21 cellular contexts compared by ENCODE assay signal in the genomic region with DNA sequence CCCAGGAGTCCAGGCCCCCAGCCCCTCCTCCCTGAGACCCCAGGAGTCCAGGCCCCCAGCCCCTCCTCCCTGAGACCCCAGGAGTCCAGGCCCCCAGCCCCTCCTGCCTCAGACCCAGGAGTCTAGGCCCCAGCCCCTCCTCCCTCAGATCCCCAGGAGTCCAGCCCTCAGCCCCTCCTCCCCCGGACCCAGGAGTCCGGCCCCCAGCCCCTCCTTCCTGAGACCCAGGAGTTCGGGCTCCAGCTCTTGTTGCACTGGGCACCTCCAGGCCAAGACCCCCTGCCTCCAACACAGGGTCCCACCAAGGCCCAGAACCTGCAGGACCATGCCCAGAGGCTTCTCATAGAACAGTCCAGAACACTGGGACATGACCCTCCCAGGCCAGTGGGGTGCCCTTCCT. TPM values are rescaled to one million over a fixed set of nuclear protein-coding genes. Genes with fewer than 3 reads are reported as not detected.
DNase-seq lines count a peak whose midpoint lies in the region; ATAC-seq and TF ChIP-seq lines count a peak whose summit lies in the region.
"Had no signal": no experiment of that assay in that cellular context is flagged by ENCODE, and none has a peak within 500 bp of the region (broad histone marks: within the 10 kb centered on the region; RNA-seq: fewer than 3 reads in every experiment).

No MANE protein-coding gene starts in this region.

- intact Hi-C loops in left ventricle myocardium superior (cut with micrococcal nuclease), result no loop called here
- intact Hi-C loops in CD4-positive, alpha-beta memory T cell (cut with micrococcal nuclease), result loop anchor here (5.0 to 10.0 kb wide), 2 partner anchors 162 to 275 kb away; partner anchors contain the start of genes OPA3, QPCTL and SNRPD2

- H3K27ac ChIP-seq in cardiac muscle cell, result peak overlapping the region; percentile 23
- peak overlapping the region; percentile 100 for H3K27ac ChIP-seq in RWPE1
- peak overlapping the region; percentile 100 for H3K27ac ChIP-seq in epithelial cell of prostate
- H3K27ac ChIP-seq in upper lobe of left lung, result peak overlapping the region in 3 of 4 donors; percentile 16 to 58 (median 44)
- no peak overlapping the region for H3K27ac ChIP-seq in CD4-positive, alpha-beta memory T cell (ENCODE audit: low read depth, low read length)
- H3K27ac ChIP-seq: ascending aorta, right lobe of liver, SJSA1 had no signal

- POLR2A ChIA-PET in RWPE1 (lab: Yijun Ruan, JAX; ENCODE audit: low non-redundant PET), result no interaction called here
- POLR2A ChIA-PET in CD4-positive, alpha-beta memory T cell (lab: Charles Lee; ENCODE audit: partially characterized antibody), result interaction anchor here (0.7 to 1.1 kb wide), 2 partner anchors 20 to 76 kb away, joined by 3 to 4 read pairs; no protein-coding TSS in a partner anchor

- no peak for TF ChIP-seq CTCF in cardiac muscle cell (IDR thresholded peaks at IDR 0.05; ENCODE audit: low read depth, low read length)
- TF ChIP-seq CTCF in RWPE1 (conservative IDR thresholded peaks at IDR 0.05; ENCODE audit: low read depth), result no peak
- no peak for TF ChIP-seq CTCF in upper lobe of left lung (IDR thresholded peaks at IDR 0.05)

- no peak for TF ChIP-seq POLR2A in upper lobe of left lung (IDR thresholded peaks at IDR 0.05)

- WGBS in upper lobe of left lung, 2 donors, result no CpG with 5 or more reads among the region's 3 CpGs

- no peaks in the 10 kb centered on the region for H3K27me3 ChIP-seq in cardiac muscle cell
- no peaks in the 10 kb centered on the region for H3K27me3 ChIP-seq in upper lobe of left lung
- no peaks in the 10 kb centered on the region for H3K27me3 ChIP-seq in CD4-positive, alpha-beta memory T cell (ENCODE audit: insufficient read depth, low read length)
- H3K27me3 ChIP-seq: ascending aorta, right lobe of liver, SJSA1 had no signal

- no peak overlapping the region for H3K27ac Mint-ChIP-seq in CD4-positive, alpha-beta memory T cell

- peaks cover 25 to 40% (median 33%) of the 10 kb centered on the region in 4 donors for H3K4me1 Mint-ChIP-seq in CD4-positive, alpha-beta memory T cell

- peaks cover 20% of the 10 kb centered on the region for H3K36me3 ChIP-seq in cardiac muscle cell
- peaks cover 2 to 59% (median 37%) of the 10 kb centered on the region in 4 donors for H3K36me3 ChIP-seq in upper lobe of left lung
- peaks cover 3% of the 10 kb centered on the region for H3K36me3 ChIP-seq in CD4-positive, alpha-beta memory T cell (ENCODE audit: insufficient read depth, low read length)

- peaks cover 4 to 33% of the 10 kb centered on the region in 2 donors for H3K36me3 Mint-ChIP-seq in CD4-positive, alpha-beta memory T cell

- peaks cover 11% of the 10 kb centered on the region for H3K4me1 ChIP-seq in cardiac muscle cell (ENCODE audit: low read depth)
- H3K4me1 ChIP-seq in upper lobe of left lung, result peaks cover 19 to 40% (median 36%) of the 10 kb centered on the region in 4 donors
- H3K4me1 ChIP-seq in CD4-positive, alpha-beta memory T cell (ENCODE audit: insufficient read depth, low read length), result peaks cover 26% of the 10 kb centered on the region

- no peak for TF ChIP-seq EP300 in upper lobe of left lung (IDR thresholded peaks at IDR 0.05)

- H3K4me3 ChIP-seq in cardiac muscle cell (no peak overlapping the region), upper lobe of left lung (no peak overlapping the region)
- H3K4me3 ChIP-seq in CD4-positive, alpha-beta memory T cell (ENCODE audit: low read length in 2 of 2), result no peak overlapping the region
- H3K4me3 ChIP-seq: ascending aorta, right lobe of liver, SJSA1 had no signal

- ATAC-seq in left ventricle myocardium superior (no peak), upper lobe of left lung (ENCODE audit: low FRiP score in 2 of 2) (no peak), HG03520 (IDR thresholded peaks at IDR 0.05; ENCODE audit: unreplicated experiment) (no peak)
- ATAC-seq: activated T-cell treated with anti-CD3 and anti-CD28 coated beads, Interleukin-2, amount 50 U/mL, for 4 hours; left lobe of liver; right lobe of liver had no signal

- H3K9me3 Mint-ChIP-seq in CD4-positive, alpha-beta memory T cell, result no peaks in the 10 kb centered on the region
- H3K9me3 Mint-ChIP-seq: activated naive CD4-positive, alpha-beta T cell treated with anti-CD3 and anti-CD28 coated beads for 36 hours; activated T-cell treated with anti-CD3 and anti-CD28 coated beads, Interleukin-2, amount 50 U/mL, for 4 hours; neural crest cell; T-helper 1 cell treated with Interleukin-12 subunit alpha and Interleukin-12 subunit beta and Interleukin-4 antibody, amounts not matched to agents 30 μg/mL and 1 μg/mL, for 36 hours had no signal

- CTCF ChIA-PET in RWPE1 (lab: Yijun Ruan, JAX), result no interaction called here
- CTCF ChIA-PET in CD4-positive, alpha-beta memory T cell (lab: Charles Lee; ENCODE audit: partially characterized antibody), result interaction anchor here (1.2 kb wide), 1 partner anchor 59 kb away, joined by 4 read pairs; no protein-coding TSS in a partner anchor

- H3K9me3 ChIP-seq in cardiac muscle cell (ENCODE audit: low read depth) (no peaks in the 10 kb centered on the region), upper lobe of left lung (no peaks in the 10 kb centered on the region)
- no peaks in the 10 kb centered on the region for H3K9me3 ChIP-seq in CD4-positive, alpha-beta memory T cell (ENCODE audit: control insufficient read depth in 1 of 2, low read length in 2 of 2)
- H3K9me3 ChIP-seq: ascending aorta, right lobe of liver, SJSA1 had no signal

- no peaks in the 10 kb centered on the region for H3K27me3 Mint-ChIP-seq in CD4-positive, alpha-beta memory T cell

- no peak overlapping the region for H3K4me3 Mint-ChIP-seq in CD4-positive, alpha-beta memory T cell
- H3K4me3 Mint-ChIP-seq: activated naive CD4-positive, alpha-beta T cell treated with anti-CD3 and anti-CD28 coated beads for 36 hours; neural crest cell; T-helper 1 cell treated with Interleukin-12 subunit alpha and Interleukin-12 subunit beta and Interleukin-4 antibody, amounts not matched to agents 30 μg/mL and 1 μg/mL, for 36 hours had no signal

- DNase-seq in cardiac muscle cell (ENCODE audit: low read depth in 1 of 2, low spot score in 1 of 2), result no peak
- no peak for DNase-seq in left ventricle myocardium superior
- no peak for DNase-seq in RWPE1 (ENCODE audit: low spot score)
- DNase-seq in epithelial cell of prostate (ENCODE audit: low read depth, low spot score), result no peak
- DNase-seq in upper lobe of left lung, result no peak
- DNase-seq in CD4-positive, alpha-beta memory T cell, result no peak
- DNase-seq in stimulated activated CD4-positive, alpha-beta T cell treated with anti-CD3 and anti-CD28 coated beads, Interleukin-2, amount 100 ng/mL, for 48 hours, result no peak
- DNase-seq: activated naive CD4-positive, alpha-beta T cell treated with anti-CD3 and anti-CD28 coated beads for 36 hours; activated T-cell treated with anti-CD3 and anti-CD28 coated beads, Interleukin-2, amount 50 U/mL, for 4 hours; foreskin fibroblast; NCI-H1436 treated with DMSO at 0.1 percent for 48 hours; NCI-H2171; NCI-H69; stimulated activated CD4-positive, alpha-beta T cell treated with anti-CD3 and anti-CD28 coated beads, Interleukin-15, amount 100 ng/mL, for 24 hours had no signal

RNA-seq across cellular contexts. Expression of gene ERCC1, which starts 3.8 kb away (rescaled TPM):
- total RNA-seq in cardiac muscle cell (120 and 164 TPM in 2 replicates), left ventricle myocardium superior (150 TPM), upper lobe of left lung (100 to 1,000 TPM in 1 of 6 donors, 10 to 100 TPM in 5; 53.7 to 102 (median 76.2) TPM)
- polyA plus RNA-seq in cardiac muscle cell, result 138 and 169 TPM in 2 replicates
- total RNA-seq in CD4-positive, alpha-beta memory T cell, result 10 to 100 TPM; 46.6 to 46.9 TPM
- 10 to 100 TPM; 36.2 to 38.3 TPM for polyA plus RNA-seq in CD4-positive, alpha-beta memory T cell

RNA-seq across cellular contexts. Expression of gene POLR1G, which starts 13.5 kb away (rescaled TPM):
- 6.5 and 17.8 TPM in 2 replicates for total RNA-seq in cardiac muscle cell
- 6.0 and 6.6 TPM in 2 replicates for polyA plus RNA-seq in cardiac muscle cell
- total RNA-seq in left ventricle myocardium superior, result 7.0 TPM
- total RNA-seq in upper lobe of left lung, result 1 to 10 TPM; 1.0 to 7.7 (median 5.8) TPM
- total RNA-seq in CD4-positive, alpha-beta memory T cell, result 1 to 10 TPM; 2.0 to 2.9 TPM
- polyA plus RNA-seq in CD4-positive, alpha-beta memory T cell, result 1 to 10 TPM; 1.2 to 8.4 TPM

RNA-seq across cellular contexts. Expression of gene PPP1R13L, which starts 15.0 kb away (rescaled TPM):
- total RNA-seq in cardiac muscle cell (49.7 and 118 TPM in 2 replicates), left ventricle myocardium superior (222 TPM), upper lobe of left lung (10 to 100 TPM; 27.8 to 76.2 (median 57.5) TPM)
- 39.5 and 54.1 TPM in 2 replicates for polyA plus RNA-seq in cardiac muscle cell
- 10 to 100 TPM; 10.3 to 13.0 TPM for total RNA-seq in CD4-positive, alpha-beta memory T cell
- under 1 TPM; 0.66 to 0.76 TPM for polyA plus RNA-seq in CD4-positive, alpha-beta memory T cell

RNA-seq across cellular contexts. Expression of gene FOSB, which starts 47.9 kb away (rescaled TPM):
- total RNA-seq in cardiac muscle cell, result 0.88 and 4.5 TPM in 2 replicates
- polyA plus RNA-seq in cardiac muscle cell, result 1.7 and 3.0 TPM in 2 replicates
- total RNA-seq in left ventricle myocardium superior, result 0.79 TPM
- 100 to 1,000 TPM in 2 of 6 donors, 10 to 100 TPM in 2, 1 to 10 TPM in 1, not detected in 1; 8.8 to 152 (median 94.9) TPM for total RNA-seq in upper lobe of left lung
- total RNA-seq in CD4-positive, alpha-beta memory T cell, result 1 to 10 TPM; 4.2 to 4.7 TPM
- polyA plus RNA-seq in CD4-positive, alpha-beta memory T cell, result 10 to 100 TPM; 12.5 to 17.1 TPM

RNA-seq across cellular contexts. Expression of gene ERCC2, which starts 49.5 kb away (rescaled TPM):
- total RNA-seq in cardiac muscle cell (45.4 and 69.1 TPM in 2 replicates), left ventricle myocardium superior (9.9 TPM), upper lobe of left lung (10 to 100 TPM in 5 of 6 donors, 1 to 10 TPM in 1; 7.4 to 19.1 (median 13.0) TPM)
- polyA plus RNA-seq in cardiac muscle cell, result 19.2 and 28.2 TPM in 2 replicates
- total RNA-seq in CD4-positive, alpha-beta memory T cell, result 10 to 100 TPM; 17.9 to 19.3 TPM
- polyA plus RNA-seq in CD4-positive, alpha-beta memory T cell, result 1 to 10 TPM; 5.1 to 9.2 TPM
